1 cellular context compared by ENCODE assay signal in the genomic region with DNA sequence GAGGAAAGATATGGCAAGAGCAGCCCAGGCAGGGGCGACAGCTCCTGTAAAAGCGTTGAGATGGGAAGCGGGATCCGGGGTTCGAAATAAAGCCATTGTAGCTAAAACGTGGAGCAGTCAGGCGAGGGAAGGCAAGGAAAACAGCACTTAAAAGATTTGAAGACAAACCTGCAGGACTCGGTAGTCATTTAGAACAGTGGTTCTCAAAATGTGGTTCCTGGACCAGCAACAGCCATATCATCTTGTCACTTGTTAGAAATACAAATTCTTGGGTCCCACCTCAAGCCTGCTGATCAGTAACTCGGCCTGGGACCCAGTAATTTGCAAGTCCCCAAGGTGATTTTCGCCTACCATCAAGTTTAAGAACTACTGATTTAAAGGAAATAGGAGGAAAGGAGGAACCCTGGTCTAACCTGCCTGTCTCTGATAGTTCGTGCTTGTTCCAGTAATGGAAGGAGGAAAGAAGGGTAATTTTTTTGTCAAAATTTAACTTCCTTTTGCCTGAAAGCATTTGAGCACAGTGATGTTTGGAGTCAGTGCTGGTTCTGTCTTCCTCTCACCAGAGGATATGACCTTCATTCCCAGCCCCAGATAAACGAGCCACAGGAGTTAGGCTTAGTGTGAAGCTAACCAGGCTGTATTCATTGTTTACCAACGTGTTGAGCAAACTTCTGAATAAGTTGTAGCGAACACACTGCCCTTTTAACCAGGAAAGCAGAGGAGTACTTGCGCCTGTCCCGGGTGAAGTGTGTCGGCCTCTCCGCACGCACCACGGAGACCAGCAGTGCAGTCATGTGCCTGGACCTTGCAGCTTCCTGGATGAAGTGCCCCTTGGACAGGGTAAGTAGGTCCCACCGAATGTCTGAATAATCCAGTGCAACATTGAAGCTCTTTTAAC.
TF ChIP-seq lines count a peak whose summit lies in the region.

No MANE protein-coding gene starts in this region.

TF ChIP-seq in GM23338, 12 proteins besides CTCF, POLR2A, EP300 and RAD21 (continued from another document):
- TF ChIP-seq, protein P1, sequence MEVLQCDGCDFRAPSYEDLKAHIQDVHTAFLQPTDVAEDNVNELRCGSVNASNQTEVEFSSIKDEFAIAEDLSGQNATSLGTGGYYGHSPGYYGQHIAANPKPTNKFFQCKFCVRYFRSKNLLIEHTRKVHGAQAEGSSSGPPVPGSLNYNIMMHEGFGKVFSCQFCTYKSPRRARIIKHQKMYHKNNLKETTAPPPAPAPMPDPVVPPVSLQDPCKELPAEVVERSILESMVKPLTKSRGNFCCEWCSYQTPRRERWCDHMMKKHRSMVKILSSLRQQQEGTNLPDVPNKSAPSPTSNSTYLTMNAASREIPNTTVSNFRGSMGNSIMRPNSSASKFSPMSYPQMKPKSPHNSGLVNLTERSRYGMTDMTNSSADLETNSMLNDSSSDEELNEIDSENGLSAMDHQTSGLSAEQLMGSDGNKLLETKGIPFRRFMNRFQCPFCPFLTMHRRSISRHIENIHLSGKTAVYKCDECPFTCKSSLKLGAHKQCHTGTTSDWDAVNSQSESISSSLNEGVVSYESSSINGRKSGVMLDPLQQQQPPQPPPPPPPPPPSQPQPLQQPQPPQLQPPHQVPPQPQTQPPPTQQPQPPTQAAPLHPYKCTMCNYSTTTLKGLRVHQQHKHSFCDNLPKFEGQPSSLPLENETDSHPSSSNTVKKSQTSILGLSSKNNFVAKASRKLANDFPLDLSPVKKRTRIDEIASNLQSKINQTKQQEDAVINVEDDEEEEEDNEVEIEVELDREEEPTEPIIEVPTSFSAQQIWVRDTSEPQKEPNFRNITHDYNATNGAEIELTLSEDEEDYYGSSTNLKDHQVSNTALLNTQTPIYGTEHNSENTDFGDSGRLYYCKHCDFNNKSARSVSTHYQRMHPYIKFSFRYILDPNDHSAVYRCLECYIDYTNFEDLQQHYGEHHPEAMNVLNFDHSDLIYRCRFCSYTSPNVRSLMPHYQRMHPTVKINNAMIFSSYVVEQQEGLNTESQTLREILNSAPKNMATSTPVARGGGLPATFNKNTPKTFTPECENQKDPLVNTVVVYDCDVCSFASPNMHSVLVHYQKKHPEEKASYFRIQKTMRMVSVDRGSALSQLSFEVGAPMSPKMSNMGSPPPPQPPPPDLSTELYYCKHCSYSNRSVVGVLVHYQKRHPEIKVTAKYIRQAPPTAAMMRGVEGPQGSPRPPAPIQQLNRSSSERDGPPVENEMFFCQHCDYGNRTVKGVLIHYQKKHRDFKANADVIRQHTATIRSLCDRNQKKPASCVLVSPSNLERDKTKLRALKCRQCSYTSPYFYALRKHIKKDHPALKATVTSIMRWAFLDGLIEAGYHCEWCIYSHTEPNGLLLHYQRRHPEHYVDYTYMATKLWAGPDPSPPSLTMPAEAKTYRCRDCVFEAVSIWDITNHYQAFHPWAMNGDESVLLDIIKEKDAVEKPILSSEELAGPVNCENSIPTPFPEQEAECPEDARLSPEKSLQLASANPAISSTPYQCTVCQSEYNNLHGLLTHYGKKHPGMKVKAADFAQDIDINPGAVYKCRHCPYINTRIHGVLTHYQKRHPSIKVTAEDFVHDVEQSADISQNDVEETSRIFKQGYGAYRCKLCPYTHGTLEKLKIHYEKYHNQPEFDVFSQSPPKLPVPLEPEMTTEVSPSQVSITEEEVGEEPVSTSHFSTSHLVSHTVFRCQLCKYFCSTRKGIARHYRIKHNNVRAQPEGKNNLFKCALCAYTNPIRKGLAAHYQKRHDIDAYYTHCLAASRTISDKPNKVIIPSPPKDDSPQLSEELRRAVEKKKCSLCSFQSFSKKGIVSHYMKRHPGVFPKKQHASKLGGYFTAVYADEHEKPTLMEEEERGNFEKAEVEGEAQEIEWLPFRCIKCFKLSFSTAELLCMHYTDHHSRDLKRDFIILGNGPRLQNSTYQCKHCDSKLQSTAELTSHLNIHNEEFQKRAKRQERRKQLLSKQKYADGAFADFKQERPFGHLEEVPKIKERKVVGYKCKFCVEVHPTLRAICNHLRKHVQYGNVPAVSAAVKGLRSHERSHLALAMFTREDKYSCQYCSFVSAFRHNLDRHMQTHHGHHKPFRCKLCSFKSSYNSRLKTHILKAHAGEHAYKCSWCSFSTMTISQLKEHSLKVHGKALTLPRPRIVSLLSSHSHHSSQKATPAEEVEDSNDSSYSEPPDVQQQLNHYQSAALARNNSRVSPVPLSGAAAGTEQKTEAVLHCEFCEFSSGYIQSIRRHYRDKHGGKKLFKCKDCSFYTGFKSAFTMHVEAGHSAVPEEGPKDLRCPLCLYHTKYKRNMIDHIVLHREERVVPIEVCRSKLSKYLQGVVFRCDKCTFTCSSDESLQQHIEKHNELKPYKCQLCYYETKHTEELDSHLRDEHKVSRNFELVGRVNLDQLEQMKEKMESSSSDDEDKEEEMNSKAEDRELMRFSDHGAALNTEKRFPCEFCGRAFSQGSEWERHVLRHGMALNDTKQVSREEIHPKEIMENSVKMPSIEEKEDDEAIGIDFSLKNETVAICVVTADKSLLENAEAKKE (CRISPR knock-in tag; IDR thresholded peaks at IDR 0.05) = no peak
- no peak for TF ChIP-seq ZNF114 (CRISPR knock-in tag; IDR thresholded peaks at IDR 0.05)
- TF ChIP-seq, protein P2, sequence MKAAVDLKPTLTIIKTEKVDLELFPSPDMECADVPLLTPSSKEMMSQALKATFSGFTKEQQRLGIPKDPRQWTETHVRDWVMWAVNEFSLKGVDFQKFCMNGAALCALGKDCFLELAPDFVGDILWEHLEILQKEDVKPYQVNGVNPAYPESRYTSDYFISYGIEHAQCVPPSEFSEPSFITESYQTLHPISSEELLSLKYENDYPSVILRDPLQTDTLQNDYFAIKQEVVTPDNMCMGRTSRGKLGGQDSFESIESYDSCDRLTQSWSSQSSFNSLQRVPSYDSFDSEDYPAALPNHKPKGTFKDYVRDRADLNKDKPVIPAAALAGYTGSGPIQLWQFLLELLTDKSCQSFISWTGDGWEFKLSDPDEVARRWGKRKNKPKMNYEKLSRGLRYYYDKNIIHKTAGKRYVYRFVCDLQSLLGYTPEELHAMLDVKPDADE (IDR thresholded peaks at IDR 0.05) = no peak
- TF ChIP-seq ZNF331 (CRISPR knock-in tag; IDR thresholded peaks at IDR 0.05; ENCODE audit: low read depth) = no peak
- no peak for TF ChIP-seq NANOG (IDR thresholded peaks at IDR 0.05; ENCODE audit: borderline replicate concordance)
- TF ChIP-seq, protein P3, sequence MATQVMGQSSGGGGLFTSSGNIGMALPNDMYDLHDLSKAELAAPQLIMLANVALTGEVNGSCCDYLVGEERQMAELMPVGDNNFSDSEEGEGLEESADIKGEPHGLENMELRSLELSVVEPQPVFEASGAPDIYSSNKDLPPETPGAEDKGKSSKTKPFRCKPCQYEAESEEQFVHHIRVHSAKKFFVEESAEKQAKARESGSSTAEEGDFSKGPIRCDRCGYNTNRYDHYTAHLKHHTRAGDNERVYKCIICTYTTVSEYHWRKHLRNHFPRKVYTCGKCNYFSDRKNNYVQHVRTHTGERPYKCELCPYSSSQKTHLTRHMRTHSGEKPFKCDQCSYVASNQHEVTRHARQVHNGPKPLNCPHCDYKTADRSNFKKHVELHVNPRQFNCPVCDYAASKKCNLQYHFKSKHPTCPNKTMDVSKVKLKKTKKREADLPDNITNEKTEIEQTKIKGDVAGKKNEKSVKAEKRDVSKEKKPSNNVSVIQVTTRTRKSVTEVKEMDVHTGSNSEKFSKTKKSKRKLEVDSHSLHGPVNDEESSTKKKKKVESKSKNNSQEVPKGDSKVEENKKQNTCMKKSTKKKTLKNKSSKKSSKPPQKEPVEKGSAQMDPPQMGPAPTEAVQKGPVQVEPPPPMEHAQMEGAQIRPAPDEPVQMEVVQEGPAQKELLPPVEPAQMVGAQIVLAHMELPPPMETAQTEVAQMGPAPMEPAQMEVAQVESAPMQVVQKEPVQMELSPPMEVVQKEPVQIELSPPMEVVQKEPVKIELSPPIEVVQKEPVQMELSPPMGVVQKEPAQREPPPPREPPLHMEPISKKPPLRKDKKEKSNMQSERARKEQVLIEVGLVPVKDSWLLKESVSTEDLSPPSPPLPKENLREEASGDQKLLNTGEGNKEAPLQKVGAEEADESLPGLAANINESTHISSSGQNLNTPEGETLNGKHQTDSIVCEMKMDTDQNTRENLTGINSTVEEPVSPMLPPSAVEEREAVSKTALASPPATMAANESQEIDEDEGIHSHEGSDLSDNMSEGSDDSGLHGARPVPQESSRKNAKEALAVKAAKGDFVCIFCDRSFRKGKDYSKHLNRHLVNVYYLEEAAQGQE (IDR thresholded peaks at IDR 0.05; ENCODE audit: unreplicated experiment) = no peak
- no peak for TF ChIP-seq CREB1 (CRISPR knock-in tag; IDR thresholded peaks at IDR 0.05; ENCODE audit: low read depth)
- no peak for TF ChIP-seq JUNB (IDR thresholded peaks at IDR 0.05; ENCODE audit: unreplicated experiment)
- TF ChIP-seq STAT1 (IDR thresholded peaks at IDR 0.05; ENCODE audit: unreplicated experiment) = no peak
